In the genomic region with DNA sequence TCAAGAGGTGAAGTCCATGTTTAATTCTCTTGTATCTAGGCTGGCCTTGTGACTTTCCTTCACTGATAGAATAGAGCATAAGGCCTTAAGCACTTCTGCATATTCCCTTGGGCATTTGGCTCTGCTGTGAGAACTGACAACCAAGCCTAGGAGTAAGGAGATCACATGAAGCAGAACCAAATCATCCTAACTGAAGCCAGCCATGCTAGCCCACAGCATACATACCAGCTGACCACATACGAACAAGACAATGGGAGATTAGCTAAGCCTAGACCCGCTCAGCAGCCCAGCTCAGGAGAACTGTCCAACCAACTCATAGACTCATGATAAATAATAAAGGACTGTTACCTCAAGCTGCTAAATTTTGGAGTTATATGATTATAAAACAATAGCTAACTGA, we compare ENCODE assay signal across 23 cellular contexts.
"Had no signal": no experiment of that assay in that cellular context is flagged by ENCODE, and none has a peak within 500 bp of the region (broad histone marks: within the 10 kb centered on the region; RNA-seq: fewer than 3 reads in every experiment).

No MANE protein-coding gene starts in this region.

- ATAC-seq: activated naive CD4-positive, alpha-beta T cell treated with anti-CD3 and anti-CD28 coated beads, Interleukin-2, amount 50 U/mL, for 72 hours; activated T-cell treated with anti-CD3 and anti-CD28 coated beads, Interleukin-2, amount 50 U/mL, for 72 hours; gastroesophageal sphincter; left colon; right lobe of liver; stimulated activated naive CD8-positive, alpha-beta T cell treated with anti-CD3 and anti-CD28 coated beads, Interleukin-15, Interleukin-2, amounts not matched to agents 100 U/mL and 50 U/mL, for 24 hours had no signal

- H3K36me3 ChIP-seq: esophagus muscularis mucosa, gastroesophageal sphincter, neutrophil, right lobe of liver, thoracic aorta had no signal

- H3K4me1 ChIP-seq: esophagus muscularis mucosa, gastroesophageal sphincter, right lobe of liver had no signal

- H3K27ac ChIP-seq: esophagus muscularis mucosa, gastroesophageal sphincter, neutrophil, right lobe of liver, skin epidermis, thoracic aorta had no signal

- H3K4me3 ChIP-seq: esophagus muscularis mucosa, gastroesophageal sphincter, right lobe of liver, skin epidermis, thoracic aorta had no signal

- DNase-seq: activated B cell treated with CpG ODN at 0.5 μM for 24 hours; activated CD4-positive, alpha-beta T cell treated with anti-CD3 and anti-CD28 coated beads, Interleukin-2, amount 50 U/mL, for 4 hours; activated naive CD4-positive, alpha-beta T cell; activated T-cell treated with anti-CD3 and anti-CD28 coated beads for 4 hours; activated T-cell treated with anti-CD3 and anti-CD28 coated beads, Interleukin-2, amount 50 U/mL, for 72 hours; anterior cingulate cortex; dermis blood vessel endothelial cell; effector CD4-positive, alpha-beta T cell; hippocampal formation; left colon; mammary epithelial cell; naive B cell; nephron progenitor cell; right lobe of liver; stimulated activated CD4-positive, alpha-beta T cell treated with anti-CD3 and anti-CD28 coated beads, Interleukin-12 subunit alpha, Interleukin-12 subunit beta, amount 100 ng/mL, for 4 hours; stimulated activated CD4-positive, alpha-beta T cell treated with anti-CD3 and anti-CD28 coated beads, Interleukin-4, amount 100 ng/mL, for 1 hour; stimulated activated naive CD8-positive, alpha-beta T cell treated with anti-CD3 and anti-CD28 coated beads, Interleukin-15, Interleukin-2, amounts not matched to agents 100 U/mL and 50 U/mL, for 24 hours had no signal

- H3K27me3 ChIP-seq: esophagus muscularis mucosa, gastroesophageal sphincter, neutrophil, right lobe of liver had no signal

- H3K9me3 ChIP-seq: esophagus muscularis mucosa, gastroesophageal sphincter, neutrophil, right lobe of liver, thoracic aorta had no signal
